Comparison of ENCODE assay signal across 11 cellular contexts in the genomic region with DNA sequence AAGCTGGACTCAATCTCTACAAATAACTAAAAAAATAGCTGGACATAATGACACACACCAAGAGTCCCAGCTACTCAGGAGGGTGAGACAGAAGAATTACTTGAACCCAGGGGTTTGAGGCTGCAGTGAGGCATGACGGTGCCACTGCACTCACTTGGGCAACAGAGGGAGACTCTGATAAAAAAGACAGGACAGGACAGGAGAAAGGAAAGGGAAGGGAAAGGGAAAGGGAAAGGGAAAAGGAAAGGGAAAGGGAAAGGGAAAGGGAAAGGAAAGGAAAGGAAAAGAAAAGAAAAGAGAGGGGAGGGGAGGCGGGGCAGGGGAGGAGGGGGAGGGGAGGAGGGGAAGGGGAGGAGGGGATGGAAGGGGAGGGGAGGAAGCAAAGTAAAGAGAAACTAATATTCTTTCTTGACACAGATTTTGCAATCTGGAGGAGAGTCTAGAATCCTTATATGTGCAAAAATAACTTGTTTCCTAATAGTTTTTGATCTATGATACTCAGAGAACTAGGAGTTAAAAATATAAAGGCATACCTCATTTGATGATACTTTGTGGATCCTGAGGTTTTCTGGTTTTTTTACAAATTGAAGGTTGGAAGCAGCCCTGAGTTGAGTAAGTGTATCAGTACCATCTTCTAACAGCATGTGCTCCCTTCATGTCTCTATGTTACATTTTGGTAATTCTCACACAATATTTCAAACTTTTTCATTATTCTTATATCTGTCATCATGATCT. TPM values are rescaled to one million over a fixed set of nuclear protein-coding genes. Genes with fewer than 3 reads are reported as not detected.
DNase-seq lines count a peak whose midpoint lies in the region; ATAC-seq lines count a peak whose summit lies in the region.
"Had no signal": no experiment of that assay in that cellular context is flagged by ENCODE, and none has a peak within 500 bp of the region (broad histone marks: within the 10 kb centered on the region; RNA-seq: fewer than 3 reads in every experiment).

No MANE protein-coding gene starts in this region.

- H3K4me1 Mint-ChIP-seq in activated T-cell treated with anti-CD3 and anti-CD28 coated beads, Interleukin-2, amount 50 U/mL, for 72 hours (ENCODE audit: low read depth) = peaks cover 79% of the 10 kb centered on the region
- peaks cover 66% of the 10 kb centered on the region for H3K4me1 Mint-ChIP-seq in activated naive CD8-positive, alpha-beta T cell treated with anti-CD3 and anti-CD28 coated beads, Interleukin-2, amount 50 U/mL, for 24 hours
- peaks cover 71% of the 10 kb centered on the region for H3K4me1 Mint-ChIP-seq in stimulated activated naive CD8-positive, alpha-beta T cell treated with anti-CD3 and anti-CD28 coated beads, Interleukin-15, Interleukin-2, amounts not matched to agents 100 ng/mL and 50 ng/mL, for 24 hours (ENCODE audit: low read depth)

- peak overlapping the region; percentile 45 for H3K27ac Mint-ChIP-seq in activated T-cell treated with anti-CD3 and anti-CD28 coated beads, Interleukin-2, amount 50 U/mL, for 72 hours
- peak overlapping the region; percentile 82 for H3K27ac Mint-ChIP-seq in activated naive CD8-positive, alpha-beta T cell treated with anti-CD3 and anti-CD28 coated beads, Interleukin-2, amount 50 U/mL, for 24 hours
- peak overlapping the region; percentile 92 for H3K27ac Mint-ChIP-seq in stimulated activated naive CD8-positive, alpha-beta T cell treated with anti-CD3 and anti-CD28 coated beads, Interleukin-15, Interleukin-2, amounts not matched to agents 100 ng/mL and 50 ng/mL, for 24 hours

- no peak for DNase-seq in activated T-cell treated with anti-CD3 and anti-CD28 coated beads, Interleukin-2, amount 50 U/mL, for 72 hours
- DNase-seq in activated T-cell treated with anti-CD3 and anti-CD28 coated beads, Interleukin-2, amount 50 U/mL, for 1 hour = no peak
- no peak for DNase-seq in activated naive CD8-positive, alpha-beta T cell treated with anti-CD3 and anti-CD28 coated beads, Interleukin-2, amount 50 U/mL, for 24 hours
- DNase-seq in C1 segment of cervical spinal cord (lab: John Stamatoyannopoulos, UW) = no peak
- no peak for DNase-seq in NCI-H748 (lab: John Stamatoyannopoulos, UW; ENCODE audit: unreplicated experiment)
- no peak for DNase-seq in DMS 273 (lab: John Stamatoyannopoulos, UW; ENCODE audit: unreplicated experiment)
- DNase-seq: kidney, NCI-H526, posterior cingulate gyrus had no signal

- ATAC-seq in activated T-cell treated with anti-CD3 and anti-CD28 coated beads, Interleukin-2, amount 50 U/mL, for 72 hours (replicated peaks in 1 of 2) = peak; percentile 77 to 84
- peak; percentile 27 for ATAC-seq in HG03342 (IDR thresholded peaks at IDR 0.05; ENCODE audit: unreplicated experiment)
- peak; percentile 50 for ATAC-seq in activated naive CD8-positive, alpha-beta T cell treated with anti-CD3 and anti-CD28 coated beads, Interleukin-2, amount 50 U/mL, for 24 hours

- H3K9me3 Mint-ChIP-seq in activated T-cell treated with anti-CD3 and anti-CD28 coated beads, Interleukin-2, amount 50 U/mL, for 72 hours = no peaks in the 10 kb centered on the region
- no peaks in the 10 kb centered on the region for H3K9me3 Mint-ChIP-seq in activated naive CD8-positive, alpha-beta T cell treated with anti-CD3 and anti-CD28 coated beads, Interleukin-2, amount 50 U/mL, for 24 hours
- no peaks in the 10 kb centered on the region for H3K9me3 Mint-ChIP-seq in stimulated activated naive CD8-positive, alpha-beta T cell treated with anti-CD3 and anti-CD28 coated beads, Interleukin-15, Interleukin-2, amounts not matched to agents 100 ng/mL and 50 ng/mL, for 24 hours

- H3K4me3 Mint-ChIP-seq in activated T-cell treated with anti-CD3 and anti-CD28 coated beads, Interleukin-2, amount 50 U/mL, for 72 hours = peak overlapping the region; percentile 79 to 92
- peak overlapping the region; percentile 67 for H3K4me3 Mint-ChIP-seq in activated naive CD8-positive, alpha-beta T cell treated with anti-CD3 and anti-CD28 coated beads, Interleukin-2, amount 50 U/mL, for 24 hours
- H3K4me3 Mint-ChIP-seq in stimulated activated naive CD8-positive, alpha-beta T cell treated with anti-CD3 and anti-CD28 coated beads, Interleukin-15, Interleukin-2, amounts not matched to agents 100 ng/mL and 50 ng/mL, for 24 hours = peak overlapping the region; percentile 73

- H3K27me3 Mint-ChIP-seq in activated T-cell treated with anti-CD3 and anti-CD28 coated beads, Interleukin-2, amount 50 U/mL, for 72 hours (ENCODE audit: low read depth) = no peaks in the 10 kb centered on the region
- H3K27me3 Mint-ChIP-seq in activated naive CD8-positive, alpha-beta T cell treated with anti-CD3 and anti-CD28 coated beads, Interleukin-2, amount 50 U/mL, for 24 hours = no peaks in the 10 kb centered on the region
- no peaks in the 10 kb centered on the region for H3K27me3 Mint-ChIP-seq in stimulated activated naive CD8-positive, alpha-beta T cell treated with anti-CD3 and anti-CD28 coated beads, Interleukin-15, Interleukin-2, amounts not matched to agents 100 ng/mL and 50 ng/mL, for 24 hours

- peaks cover 10 to 38% of the 10 kb centered on the region in 2 donors for H3K36me3 Mint-ChIP-seq in activated T-cell treated with anti-CD3 and anti-CD28 coated beads, Interleukin-2, amount 50 U/mL, for 72 hours (ENCODE audit: insufficient read depth in 2 of 2)
- H3K36me3 Mint-ChIP-seq in activated naive CD8-positive, alpha-beta T cell treated with anti-CD3 and anti-CD28 coated beads, Interleukin-2, amount 50 U/mL, for 24 hours (ENCODE audit: low read depth) = peaks cover 68% of the 10 kb centered on the region
- peaks cover 78% of the 10 kb centered on the region for H3K36me3 Mint-ChIP-seq in stimulated activated naive CD8-positive, alpha-beta T cell treated with anti-CD3 and anti-CD28 coated beads, Interleukin-15, Interleukin-2, amounts not matched to agents 100 ng/mL and 50 ng/mL, for 24 hours (ENCODE audit: low read depth)

RNA-seq across cellular contexts. Expression of gene SAR1A, which starts 8.0 kb away (rescaled TPM):
- total RNA-seq in activated T-cell treated with anti-CD3 and anti-CD28 coated beads, Interleukin-2, amount 50 U/mL, for 72 hours = 10 to 100 TPM; 87.8 to 97.1 TPM

RNA-seq across cellular contexts. Expression of gene TYSND1, which starts 15.8 kb away (rescaled TPM):
- 10 to 100 TPM; 11.8 to 13.8 TPM for total RNA-seq in activated T-cell treated with anti-CD3 and anti-CD28 coated beads, Interleukin-2, amount 50 U/mL, for 72 hours

RNA-seq across cellular contexts. Expression of gene AIFM2, which starts 29.7 kb away (rescaled TPM):
- 1 to 10 TPM; 6.4 to 7.2 TPM for total RNA-seq in activated T-cell treated with anti-CD3 and anti-CD28 coated beads, Interleukin-2, amount 50 U/mL, for 72 hours

Comparison
In these comparisons a context has a peak if more than half of its experiments do, and no peak if none do; other contexts are left out.
1. ATAC-seq: peak in every context shown above with its lines; median percentile 80 in activated T-cell treated with anti-CD3 and anti-CD28 coated beads, Interleukin-2, amount 50 U/mL, for 72 hours; 50 in activated naive CD8-positive, alpha-beta T cell treated with anti-CD3 and anti-CD28 coated beads, Interleukin-2, amount 50 U/mL, for 24 hours; 27 in HG03342.